ENCODE assay signal across 32 cellular contexts in the genomic region with DNA sequence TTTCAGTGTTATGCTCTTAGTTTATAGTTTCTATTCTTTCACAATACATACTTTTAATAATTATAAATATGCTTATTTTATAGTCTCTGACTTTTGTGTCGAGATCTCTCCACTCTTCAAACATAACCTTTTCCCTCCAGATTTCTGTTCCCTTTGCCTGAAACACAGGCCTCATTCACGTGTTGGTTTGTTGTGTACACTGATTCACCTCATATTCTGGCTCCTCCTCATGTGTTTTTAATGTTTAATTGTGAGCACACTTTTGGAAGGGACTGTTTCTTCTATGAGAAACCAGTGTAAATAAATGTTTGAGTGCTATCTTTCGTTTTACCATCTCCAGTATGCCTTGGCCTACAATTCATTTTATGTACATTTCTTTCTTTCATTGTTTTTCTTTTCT. TPM values are rescaled to one million over a fixed set of nuclear protein-coding genes. Genes with fewer than 3 reads are reported as not detected.
"Had no signal": no experiment of that assay in that cellular context is flagged by ENCODE, and none has a peak within 500 bp of the region (broad histone marks: within the 10 kb centered on the region; RNA-seq: fewer than 3 reads in every experiment).

No MANE protein-coding gene starts in this region.

- H3K4me1 ChIP-seq: adrenal gland, body of pancreas, esophagus squamous epithelium, gastroesophageal sphincter had no signal

- H3K4me3 Mint-ChIP-seq: activated CD4-positive, alpha-beta memory T cell treated with anti-CD3 and anti-CD28 coated beads, Interleukin-2, amount 10 ng/mL, durations not matched to agents 7 days and 5 days; activated CD4-positive, alpha-beta T cell treated with anti-CD3 and anti-CD28 coated beads, Interleukin-2, amount 10 ng/mL, durations not matched to agents 7 days and 5 days; activated naive CD4-positive, alpha-beta T cell treated with anti-CD3 and anti-CD28 coated beads for 36 hours; activated naive CD4-positive, alpha-beta T cell treated with anti-CD3 and anti-CD28 coated beads, Interleukin-2, amount 50 U/mL, for 24 hours; activated naive CD8-positive, alpha-beta T cell treated with anti-CD3 and anti-CD28 coated beads for 36 hours; activated naive CD8-positive, alpha-beta T cell treated with anti-CD3 and anti-CD28 coated beads, Interleukin-2, amount 50 U/mL, for 24 hours; activated T-cell treated with anti-CD3 and anti-CD28 coated beads, Interleukin-2, amount 50 U/mL, for 24 hours; activated T-helper 17 cell treated with anti-CD3 and anti-CD28 coated beads, Interleukin-2, amount 50 U/mL, for 72 hours; effector memory CD8-positive, alpha-beta T cell; WTC11 had no signal

- H3K27me3 ChIP-seq: adrenal gland, body of pancreas, esophagus squamous epithelium, gastroesophageal sphincter had no signal

- H3K9me3 ChIP-seq: adrenal gland, body of pancreas, esophagus squamous epithelium, gastroesophageal sphincter had no signal

- H3K4me3 ChIP-seq: adrenal gland, body of pancreas, esophagus squamous epithelium, gastroesophageal sphincter had no signal

- H3K36me3 ChIP-seq: adrenal gland, esophagus squamous epithelium, gastroesophageal sphincter had no signal

- DNase-seq: activated CD4-positive, alpha-beta memory T cell treated with anti-CD3 and anti-CD28 coated beads, Interleukin-2, amount 10 ng/mL, durations not matched to agents 7 days and 5 days; activated CD4-positive, alpha-beta T cell treated with anti-CD3 and anti-CD28 coated beads for 1 hour; activated CD4-positive, alpha-beta T cell treated with anti-CD3 and anti-CD28 coated beads for 4 hours; activated CD4-positive, alpha-beta T cell treated with anti-CD3 and anti-CD28 coated beads, Interleukin-2, amount 10 ng/mL, durations not matched to agents 7 days and 5 days; activated CD4-positive, alpha-beta T cell treated with anti-CD3 and anti-CD28 coated beads, Interleukin-2, amount 50 U/mL, for 4 hours; activated CD8-positive, alpha-beta memory T cell treated with anti-CD3 and anti-CD28 coated beads, Interleukin-2, amount 50 U/mL, for 48 hours; activated effector memory CD4-positive, alpha-beta T cell treated with Interleukin-2 at 50 U/mL for 16 hours; activated gamma-delta T cell treated with Interleukin-2 at 50 U/mL for 16 hours; activated naive CD4-positive, alpha-beta T cell treated with anti-CD3 and anti-CD28 coated beads for 36 hours; activated naive CD8-positive, alpha-beta T cell treated with anti-CD3 and anti-CD28 coated beads for 36 hours; activated naive CD8-positive, alpha-beta T cell treated with anti-CD3 and anti-CD28 coated beads, Interleukin-2, amount 50 U/mL, for 24 hours; activated T-cell treated with anti-CD3 and anti-CD28 coated beads for 4 hours; activated T-cell treated with anti-CD3 and anti-CD28 coated beads, Interleukin-2, amount 50 U/mL, for 24 hours; adrenal gland; amygdala; aorta; body of pancreas; caudate nucleus; cortex of kidney; dermis blood vessel endothelial cell; effector CD4-positive, alpha-beta T cell; effector memory CD8-positive, alpha-beta T cell; esophagus squamous epithelium; foreskin melanocyte; T-helper 2 cell had no signal

- H3K4me1 Mint-ChIP-seq: activated CD4-positive, alpha-beta memory T cell treated with anti-CD3 and anti-CD28 coated beads, Interleukin-2, amount 10 ng/mL, durations not matched to agents 7 days and 5 days; activated CD4-positive, alpha-beta T cell treated with anti-CD3 and anti-CD28 coated beads, Interleukin-2, amount 10 ng/mL, durations not matched to agents 7 days and 5 days; activated naive CD4-positive, alpha-beta T cell treated with anti-CD3 and anti-CD28 coated beads, Interleukin-2, amount 50 U/mL, for 24 hours; activated naive CD8-positive, alpha-beta T cell treated with anti-CD3 and anti-CD28 coated beads for 36 hours; activated naive CD8-positive, alpha-beta T cell treated with anti-CD3 and anti-CD28 coated beads, Interleukin-2, amount 50 U/mL, for 24 hours; activated T-helper 17 cell treated with anti-CD3 and anti-CD28 coated beads, Interleukin-2, amount 50 U/mL, for 72 hours had no signal

- H3K27ac Mint-ChIP-seq: activated CD4-positive, alpha-beta memory T cell treated with anti-CD3 and anti-CD28 coated beads, Interleukin-2, amount 10 ng/mL, durations not matched to agents 7 days and 5 days; activated CD4-positive, alpha-beta T cell treated with anti-CD3 and anti-CD28 coated beads, Interleukin-2, amount 10 ng/mL, durations not matched to agents 7 days and 5 days; activated naive CD4-positive, alpha-beta T cell treated with anti-CD3 and anti-CD28 coated beads for 36 hours; activated naive CD4-positive, alpha-beta T cell treated with anti-CD3 and anti-CD28 coated beads, Interleukin-2, amount 50 U/mL, for 24 hours; activated naive CD8-positive, alpha-beta T cell treated with anti-CD3 and anti-CD28 coated beads for 36 hours; activated naive CD8-positive, alpha-beta T cell treated with anti-CD3 and anti-CD28 coated beads, Interleukin-2, amount 50 U/mL, for 24 hours; activated T-cell treated with anti-CD3 and anti-CD28 coated beads, Interleukin-2, amount 50 U/mL, for 24 hours; activated T-helper 17 cell treated with anti-CD3 and anti-CD28 coated beads, Interleukin-2, amount 50 U/mL, for 72 hours; effector memory CD8-positive, alpha-beta T cell; WTC11 had no signal

- H3K9me3 Mint-ChIP-seq: activated CD4-positive, alpha-beta memory T cell treated with anti-CD3 and anti-CD28 coated beads, Interleukin-2, amount 10 ng/mL, durations not matched to agents 7 days and 5 days; activated CD4-positive, alpha-beta T cell treated with anti-CD3 and anti-CD28 coated beads, Interleukin-2, amount 10 ng/mL, durations not matched to agents 7 days and 5 days; activated naive CD8-positive, alpha-beta T cell treated with anti-CD3 and anti-CD28 coated beads, Interleukin-2, amount 50 U/mL, for 24 hours had no signal

- FAIRE-seq: endothelial cell of umbilical vein had no signal

- ATAC-seq: activated naive CD8-positive, alpha-beta T cell treated with anti-CD3 and anti-CD28 coated beads, Interleukin-2, amount 50 U/mL, for 24 hours; activated T-helper 17 cell treated with anti-CD3 and anti-CD28 coated beads, Interleukin-2, amount 50 U/mL, for 72 hours; body of pancreas; effector memory CD8-positive, alpha-beta T cell; gastroesophageal sphincter; WTC11 had no signal

- H3K27ac ChIP-seq: adrenal gland, body of pancreas, epithelial cell of prostate, esophagus squamous epithelium, gastroesophageal sphincter, VCaP had no signal

- H3K36me3 Mint-ChIP-seq: activated naive CD4-positive, alpha-beta T cell treated with anti-CD3 and anti-CD28 coated beads, Interleukin-2, amount 50 U/mL, for 24 hours; activated naive CD8-positive, alpha-beta T cell treated with anti-CD3 and anti-CD28 coated beads for 36 hours; WTC11 had no signal

- H3K27me3 Mint-ChIP-seq: activated CD4-positive, alpha-beta memory T cell treated with anti-CD3 and anti-CD28 coated beads, Interleukin-2, amount 10 ng/mL, durations not matched to agents 7 days and 5 days; activated CD4-positive, alpha-beta T cell treated with anti-CD3 and anti-CD28 coated beads, Interleukin-2, amount 10 ng/mL, durations not matched to agents 7 days and 5 days; activated naive CD4-positive, alpha-beta T cell treated with anti-CD3 and anti-CD28 coated beads, Interleukin-2, amount 50 U/mL, for 24 hours; activated naive CD8-positive, alpha-beta T cell treated with anti-CD3 and anti-CD28 coated beads for 36 hours; activated naive CD8-positive, alpha-beta T cell treated with anti-CD3 and anti-CD28 coated beads, Interleukin-2, amount 50 U/mL, for 24 hours; activated T-cell treated with anti-CD3 and anti-CD28 coated beads, Interleukin-2, amount 50 U/mL, for 24 hours; activated T-helper 17 cell treated with anti-CD3 and anti-CD28 coated beads, Interleukin-2, amount 50 U/mL, for 72 hours; effector memory CD8-positive, alpha-beta T cell had no signal

RNA-seq across cellular contexts. Expression of gene LIN7A, which starts 20.1 kb away (rescaled TPM):
- total RNA-seq: activated CD4-positive, alpha-beta memory T cell treated with anti-CD3 and anti-CD28 coated beads, Interleukin-2, amount 10 ng/mL, durations not matched to agents 7 days and 5 days; activated CD4-positive, alpha-beta T cell treated with anti-CD3 and anti-CD28 coated beads, Interleukin-2, amount 10 ng/mL, durations not matched to agents 7 days and 5 days; activated naive CD4-positive, alpha-beta T cell treated with anti-CD3 and anti-CD28 coated beads for 36 hours; activated naive CD8-positive, alpha-beta T cell treated with anti-CD3 and anti-CD28 coated beads for 36 hours; activated T-helper 17 cell treated with anti-CD3 and anti-CD28 coated beads, Interleukin-2, amount 50 U/mL, for 72 hours had no signal
